ENCODE assay signal across 1 cellular context in genomic region chr1:21261551-21262281, GRCh38.
TF ChIP-seq lines count a peak whose summit lies in the region.

No MANE protein-coding gene starts in this region.

TF ChIP-seq in endothelial cell of umbilical vein, 7 proteins besides CTCF, POLR2A, EP300 and RAD21 (continued from another document):
- TF ChIP-seq MYC (IDR thresholded peaks at IDR 0.05; ENCODE audit: low read depth, low read length) (no peak), MAX (IDR thresholded peaks at IDR 0.05; ENCODE audit: insufficient read depth, insufficient read length) (peak; percentile 14)
TF ChIP-seq in endothelial cell of umbilical vein: peak in this region for 5.
